Comparison of ENCODE assay signal across 8 cellular contexts in genomic region chr3:150635526-150635925, GRCh38. TPM values are rescaled to one million over a fixed set of nuclear protein-coding genes. Genes with fewer than 3 reads are reported as not detected.
A peak's percentile ranks its signal among the peaks of the same experiment; 100 is the strongest.
DNase-seq lines count a peak whose midpoint lies in the region; ATAC-seq and TF ChIP-seq lines count a peak whose summit lies in the region.

No MANE protein-coding gene starts in this region.

- intact Hi-C loops in naive thymus-derived CD4-positive, alpha-beta T cell (cut with micrococcal nuclease): loop anchor here in 1 of 2 donors (5.0 to 10.0 kb wide), 2 partner anchors 33 to 229 kb away; partner anchors contain the start of gene SELENOT
- intact Hi-C loops in ovary (cut with DNase I): no loop called here

- H3K27ac Mint-ChIP-seq in T-helper 1 cell treated with Interleukin-12 subunit alpha and Interleukin-12 subunit beta and Interleukin-4 antibody, amounts not matched to agents 30 μg/mL and 1 μg/mL, for 36 hours: peak overlapping the region; percentile 65
- H3K27ac Mint-ChIP-seq in naive thymus-derived CD4-positive, alpha-beta T cell: peak overlapping the region in 7 of 9 donors; percentile 12 to 79 (median 41)

- TF ChIP-seq POLR2A in ovary (IDR thresholded peaks at IDR 0.05): no peak

- H3K9me3 Mint-ChIP-seq in T-helper 1 cell treated with Interleukin-12 subunit alpha and Interleukin-12 subunit beta and Interleukin-4 antibody, amounts not matched to agents 30 μg/mL and 1 μg/mL, for 36 hours: no peaks in the 10 kb centered on the region
- H3K9me3 Mint-ChIP-seq in naive thymus-derived CD4-positive, alpha-beta T cell: no peaks in the 10 kb centered on the region

- no peak overlapping the region for H3K27ac ChIP-seq in naive thymus-derived CD4-positive, alpha-beta T cell (ENCODE audit: low read depth, low read length)
- no peak overlapping the region for H3K27ac ChIP-seq in ovary

- peak in 4 of 9 donors; percentile 7 to 19 (median 10) for DNase-seq in naive thymus-derived CD4-positive, alpha-beta T cell
- DNase-seq in DMS153 (lab: John Stamatoyannopoulos, UW) (no peak), H7 (no peak), ovary (no peak)

- H3K4me1 Mint-ChIP-seq in T-helper 1 cell treated with Interleukin-12 subunit alpha and Interleukin-12 subunit beta and Interleukin-4 antibody, amounts not matched to agents 30 μg/mL and 1 μg/mL, for 36 hours (ENCODE audit: low read depth): peaks cover 17% of the 10 kb centered on the region
- H3K4me1 Mint-ChIP-seq in naive thymus-derived CD4-positive, alpha-beta T cell: peaks cover 10 to 34% (median 27%) of the 10 kb centered on the region in 7 donors

- no peak overlapping the region for H3K4me3 ChIP-seq in naive thymus-derived CD4-positive, alpha-beta T cell (ENCODE audit: low read length)
- H3K4me3 ChIP-seq in H7 (ENCODE audit: insufficient read depth, low read depth, low read length) (no peak overlapping the region), ovary (no peak overlapping the region)

- ATAC-seq in GM18868 (IDR thresholded peaks at IDR 0.05; ENCODE audit: unreplicated experiment): peak; percentile 93
- peak; percentile 67 for ATAC-seq in HG02981 (IDR thresholded peaks at IDR 0.05; ENCODE audit: unreplicated experiment)
- ATAC-seq in naive thymus-derived CD4-positive, alpha-beta T cell: peak; percentile 83
- ATAC-seq in HG03342 (IDR thresholded peaks at IDR 0.05; ENCODE audit: unreplicated experiment): no peak

- H3K4me1 ChIP-seq in naive thymus-derived CD4-positive, alpha-beta T cell (ENCODE audit: control insufficient read depth in 2 of 2, insufficient read depth in 2 of 2, low read length in 2 of 2): peaks cover 12 to 13% of the 10 kb centered on the region in 2 donors
- no peaks in the 10 kb centered on the region for H3K4me1 ChIP-seq in ovary (ENCODE audit: insufficient read depth)

- peaks cover 5% of the 10 kb centered on the region for H3K36me3 Mint-ChIP-seq in T-helper 1 cell treated with Interleukin-12 subunit alpha and Interleukin-12 subunit beta and Interleukin-4 antibody, amounts not matched to agents 30 μg/mL and 1 μg/mL, for 36 hours (ENCODE audit: low read depth)
- peaks cover 0 to 7% (median 4%) of the 10 kb centered on the region in 5 donors for H3K36me3 Mint-ChIP-seq in naive thymus-derived CD4-positive, alpha-beta T cell

- 76 to 88% (median 83%) methylated on average over 1 of the region's 1 CpG for WGBS in ovary, 3 donors

- peak overlapping the region; percentile 39 for H3K4me3 Mint-ChIP-seq in T-helper 1 cell treated with Interleukin-12 subunit alpha and Interleukin-12 subunit beta and Interleukin-4 antibody, amounts not matched to agents 30 μg/mL and 1 μg/mL, for 36 hours
- H3K4me3 Mint-ChIP-seq in naive thymus-derived CD4-positive, alpha-beta T cell: peak overlapping the region in 9 of 10 donors; percentile 6 to 64 (median 37)

- no peaks in the 10 kb centered on the region for H3K27me3 Mint-ChIP-seq in T-helper 1 cell treated with Interleukin-12 subunit alpha and Interleukin-12 subunit beta and Interleukin-4 antibody, amounts not matched to agents 30 μg/mL and 1 μg/mL, for 36 hours (ENCODE audit: low read depth)
- H3K27me3 Mint-ChIP-seq in naive thymus-derived CD4-positive, alpha-beta T cell: no peaks in the 10 kb centered on the region

- no peaks in the 10 kb centered on the region for H3K36me3 ChIP-seq in naive thymus-derived CD4-positive, alpha-beta T cell (ENCODE audit: control insufficient read depth in 2 of 3, insufficient read depth in 3 of 3, low read length in 3 of 3)
- no peaks in the 10 kb centered on the region; the same call in 1 of the 2 replicates for H3K36me3 ChIP-seq in H7 (replicated peaks; ENCODE audit: control insufficient read depth, insufficient read depth, low read length)
- H3K36me3 ChIP-seq in ovary: no peaks in the 10 kb centered on the region

- POLR2A ChIA-PET in naive thymus-derived CD4-positive, alpha-beta T cell (lab: Charles Lee): interaction anchor here (0.5 to 1.5 kb wide), 5 partner anchors 33 to 301 kb away, joined by 3 to 13 read pairs (median 3); partner anchors contain the start of genes EIF2A and SERP1

- TF ChIP-seq EP300 in ovary (IDR thresholded peaks at IDR 0.05): no peak

- H3K27me3 ChIP-seq in naive thymus-derived CD4-positive, alpha-beta T cell (ENCODE audit: control insufficient read depth in 2 of 2, insufficient read depth in 2 of 2, low read length in 2 of 2): no peaks in the 10 kb centered on the region
- H3K27me3 ChIP-seq in H7 (ENCODE audit: control insufficient read depth, insufficient read depth, low read length): no peaks in the 10 kb centered on the region
- H3K27me3 ChIP-seq in ovary: no peaks in the 10 kb centered on the region

- CTCF ChIA-PET in naive thymus-derived CD4-positive, alpha-beta T cell (lab: Charles Lee): interaction anchor here (0.6 kb wide), 1 partner anchor 206 kb away, joined by 3 read pairs; no protein-coding TSS in a partner anchor

- no peak for TF ChIP-seq CTCF in ovary (IDR thresholded peaks at IDR 0.05)

- no peaks in the 10 kb centered on the region for H3K9me3 ChIP-seq in naive thymus-derived CD4-positive, alpha-beta T cell (ENCODE audit: control insufficient read depth in 2 of 3, low read length in 3 of 3)
- no peaks in the 10 kb centered on the region for H3K9me3 ChIP-seq in ovary

RNA-seq across cellular contexts. Expression of gene SELENOT, which starts 32.4 kb away (rescaled TPM):
- total RNA-seq in naive thymus-derived CD4-positive, alpha-beta T cell: 100 to 1,000 TPM in 1 of 5 experiments, 10 to 100 TPM in 4; 51.3 to 104 (median 78.1) TPM
- polyA plus RNA-seq in naive thymus-derived CD4-positive, alpha-beta T cell: 100 to 1,000 TPM; 174 to 179 TPM
- total RNA-seq in H7 (2014; rRNA removed; shearing (Covaris generic)): 106 and 140 TPM in 2 replicates
- total RNA-seq in ovary: 10 to 100 TPM; 56.0 to 78.5 (median 69.1) TPM
- 10 to 100 TPM; 43.4 to 98.1 TPM for polyA plus RNA-seq in ovary
